ENCODE assay signal across 10 cellular contexts in genomic region chr11:19919050-19919561, GRCh38.
DNase-seq lines count a peak whose midpoint lies in the region; ATAC-seq and TF ChIP-seq lines count a peak whose summit lies in the region.
"Had no signal": no experiment of that assay in that cellular context is flagged by ENCODE, and none has a peak within 500 bp of the region (broad histone marks: within the 10 kb centered on the region; RNA-seq: fewer than 3 reads in every experiment).

No MANE protein-coding gene starts in this region.

- H3K36me3 ChIP-seq in SJSA1 (no peaks in the 10 kb centered on the region), A673 (ENCODE audit: insufficient read depth, low read length, poor library complexity, severe bottlenecking) (no peaks in the 10 kb centered on the region)

- H3K4me3 ChIP-seq in SJSA1 (no peak overlapping the region), fibroblast of pulmonary artery (replicated peaks; ENCODE audit: low read depth, low read length) (no peak overlapping the region), A673 (ENCODE audit: low read depth, low read length, poor library complexity, severe bottlenecking) (no peak overlapping the region)

- peak; percentile 72 for DNase-seq in DMS79 (lab: John Stamatoyannopoulos, UW)
- peak; percentile 59 to 69 for DNase-seq in SJSA1 (ENCODE audit: low read depth in 1 of 2, low spot score in 2 of 2)
- peak; percentile 95 for DNase-seq in fibroblast of pulmonary artery (ENCODE audit: low read depth)
- peak; percentile 97 for DNase-seq in renal cortical epithelial cell (ENCODE audit: low read depth)
- DNase-seq in A673 (ENCODE audit: low spot score): no peak
- DNase-seq in natural killer cell: no peak
- no peak for DNase-seq in SK-N-DZ (ENCODE audit: low spot score)

- TF ChIP-seq CTCF in fibroblast of pulmonary artery (IDR thresholded peaks at IDR 0.05; ENCODE audit: low read length, missing control alignments): no peak
- TF ChIP-seq CTCF in A673 (conservative IDR thresholded peaks at IDR 0.05; ENCODE audit: low read depth, low read length): no peak
- no peak for TF ChIP-seq CTCF in natural killer cell (IDR thresholded peaks at IDR 0.05)

- H3K27ac ChIP-seq in SJSA1 (peak overlapping the region; percentile 78), A673 (ENCODE audit: low read depth, low read length, poor library complexity, severe bottlenecking) (no peak overlapping the region)

- ATAC-seq in GM19463 (IDR thresholded peaks at IDR 0.05; ENCODE audit: unreplicated experiment): no peak
- no peak for ATAC-seq in natural killer cell

- intact Hi-C loops in A673 (cut with micrococcal nuclease; ENCODE audit: unreplicated experiment): no loop called here
- intact Hi-C loops in natural killer cell (cut with micrococcal nuclease): no loop called here

- BruUV-seq in A673 (replicated peaks; lab: Mats Ljungman, UMichigan): no TSS peak

- H3K36me3 Mint-ChIP-seq in natural killer cell: no peaks in the 10 kb centered on the region
- H3K36me3 Mint-ChIP-seq: activated naive CD8-positive, alpha-beta T cell had no signal

- H3K27me3 ChIP-seq in SJSA1 (replicated peaks): no peaks in the 10 kb centered on the region
- H3K27me3 ChIP-seq in A673 (replicated peaks; ENCODE audit: insufficient read depth, low read depth, low read length, poor library complexity): no peaks in the 10 kb centered on the region

- no peaks in the 10 kb centered on the region for H3K9me3 Mint-ChIP-seq in natural killer cell

- no peak overlapping the region for H3K27ac Mint-ChIP-seq in natural killer cell
- H3K27ac Mint-ChIP-seq: activated naive CD8-positive, alpha-beta T cell; IgD-negative memory B cell had no signal

- CTCF ChIA-PET in A673 (lab: Charles Lee): no interaction called here

- peaks cover 9 to 52% of the 10 kb centered on the region in 2 donors for H3K27me3 Mint-ChIP-seq in natural killer cell (ENCODE audit: low read depth in 2 of 2)

- POLR2A ChIA-PET in A673 (lab: Charles Lee; ENCODE audit: low non-redundant PET): no interaction called here

- H3K4me1 ChIP-seq in SJSA1 (replicated peaks) (peaks cover 20% of the 10 kb centered on the region), A673 (ENCODE audit: insufficient read depth, low read length, poor library complexity, severe bottlenecking) (no peaks in the 10 kb centered on the region)

- H3K9me3 ChIP-seq in SJSA1 (replicated peaks) (no peaks in the 10 kb centered on the region), A673 (ENCODE audit: low read depth, low read length, poor library complexity, severe bottlenecking) (no peaks in the 10 kb centered on the region)

- H3K4me1 Mint-ChIP-seq in natural killer cell: no peaks in the 10 kb centered on the region

- no peak overlapping the region for H3K4me3 Mint-ChIP-seq in natural killer cell
- H3K4me3 Mint-ChIP-seq: activated naive CD8-positive, alpha-beta T cell; IgD-negative memory B cell had no signal

Comparison
In these comparisons a context has a peak if more than half of its experiments do, and no peak if none do; other contexts are left out.
1. DNase-seq: peak in DMS79 (single experiment), SJSA1 (2 of 2), fibroblast of pulmonary artery (single experiment) and renal cortical epithelial cell (single experiment); none in A673 (single experiment), natural killer cell (single experiment) and SK-N-DZ (single experiment).